ENCODE assay signal across 24 cellular contexts in genomic region chr2:172847188-172847587, GRCh38.
"Had no signal": no experiment of that assay in that cellular context is flagged by ENCODE, and none has a peak within 500 bp of the region (broad histone marks: within the 10 kb centered on the region; RNA-seq: fewer than 3 reads in every experiment).

No MANE protein-coding gene starts in this region.

- H3K4me1 ChIP-seq: psoas muscle, right lobe of liver, spleen, thyroid gland, upper lobe of right lung had no signal

- H3K27me3 ChIP-seq: neutrophil, pancreas, right lobe of liver, spleen, stomach, thyroid gland, tibial nerve, upper lobe of right lung, vagina had no signal

- H3K4me3 ChIP-seq: pancreas, psoas muscle, right lobe of liver, skin epidermis, smooth muscle cell, spleen, stomach, thoracic aorta, thyroid gland, tibial nerve, upper lobe of right lung, vagina had no signal

- H3K36me3 ChIP-seq: neutrophil, pancreas, right lobe of liver, spleen, stomach, thoracic aorta, thyroid gland, tibial nerve, upper lobe of right lung, vagina had no signal

- H3K27ac ChIP-seq: neutrophil, psoas muscle, right lobe of liver, skin epidermis, spleen, stomach, thoracic aorta, thyroid gland, tibial nerve, upper lobe of right lung, vagina had no signal

- H3K9me3 ChIP-seq: pancreas, psoas muscle, right lobe of liver, thoracic aorta, thyroid gland, upper lobe of right lung, vagina had no signal

- H3K4me2 ChIP-seq: smooth muscle cell had no signal

- ATAC-seq: naive thymus-derived CD4-positive, alpha-beta T cell; natural killer cell; pancreas; psoas muscle; right lobe of liver; stimulated activated effector memory CD8-positive, alpha-beta T cell treated with anti-CD3 and anti-CD28 coated beads, Interleukin-12 subunit alpha, Interleukin-12 subunit beta, amount 100 ng/mL, for 72 hours; stimulated activated naive B cell treated with anti-CD40 and anti-IgM and Interleukin-4, amounts not matched to agents 10 μg/mL and 1 μg/mL and 100 μg/mL, for 72 hours; upper lobe of right lung had no signal

- DNase-seq: naive thymus-derived CD4-positive, alpha-beta T cell; natural killer cell; nucleus accumbens; pancreas; psoas muscle; right cardiac atrium; right lobe of liver; spleen; stimulated activated CD4-positive, alpha-beta T cell treated with anti-CD3 and anti-CD28 coated beads, Interleukin-15, amount 100 ng/mL, for 24 hours; stimulated activated CD4-positive, alpha-beta T cell treated with anti-CD3 and anti-CD28 coated beads, Interleukin-2, amount 100 ng/mL, for 24 hours; stimulated activated CD4-positive, alpha-beta T cell treated with anti-CD3 and anti-CD28 coated beads, Interleukin-2, amount 100 ng/mL, for 48 hours; stimulated activated CD4-positive, alpha-beta T cell treated with anti-CD3 and anti-CD28 coated beads, Interleukin-4, amount 100 ng/mL, for 24 hours; stimulated activated naive B cell treated with anti-CD40 and anti-IgM and Interleukin-4, amounts not matched to agents 10 μg/mL and 1 μg/mL and 100 μg/mL, for 72 hours; stimulated activated naive CD4-positive, alpha-beta T cell treated with Interleukin-2 at 50 U/mL for 16 hours; stomach; thyroid gland; upper lobe of right lung had no signal

- FAIRE-seq: pancreas had no signal
